8 cellular contexts compared by ENCODE assay signal in genomic region chr6:153130515-153131036, GRCh38. TPM values are rescaled to one million over a fixed set of nuclear protein-coding genes. Genes with fewer than 3 reads are reported as not detected.
DNase-seq lines count a peak whose midpoint lies in the region; ATAC-seq and TF ChIP-seq lines count a peak whose summit lies in the region.

No MANE protein-coding gene starts in this region.

- no peak overlapping the region for H3K9ac ChIP-seq in MM.1S (ENCODE audit: low read length)

- no peaks in the 10 kb centered on the region for H3K27me3 ChIP-seq in MM.1S (replicated peaks; ENCODE audit: insufficient read depth, low read length)

- H3K36me3 ChIP-seq in MM.1S (replicated peaks; ENCODE audit: insufficient read depth, low read length) = no peaks in the 10 kb centered on the region

- no peaks in the 10 kb centered on the region for H4K20me1 ChIP-seq in MM.1S (ENCODE audit: insufficient read depth, low read length)

- H3K9me2 ChIP-seq in MM.1S (replicated peaks; ENCODE audit: insufficient read depth, low read length) = no peaks in the 10 kb centered on the region

- H3K4me2 ChIP-seq in MM.1S (ENCODE audit: low read depth, low read length) = peak overlapping the region; percentile 65; the same call in 1 of the 2 replicates

- no peak overlapping the region for H3K27ac ChIP-seq in MM.1S (ENCODE audit: low read length)

- no peaks in the 10 kb centered on the region for H3K9me3 Mint-ChIP-seq in effector memory CD8-positive, alpha-beta T cell

- H3K4me1 ChIP-seq in MM.1S (ENCODE audit: low read length) = no peaks in the 10 kb centered on the region

- H3K27me3 Mint-ChIP-seq in effector memory CD8-positive, alpha-beta T cell = peaks cover 29 to 38% of the 10 kb centered on the region in 2 donors

- peak overlapping the region; percentile 59 for H3K4me3 ChIP-seq in MM.1S (ENCODE audit: low read length)

- no peak for TF ChIP-seq CTCF in MM.1S (IDR thresholded peaks at IDR 0.05; ENCODE audit: low read length)

- H2AFZ ChIP-seq in MM.1S (ENCODE audit: low read length) = no peak overlapping the region

- H3K4me1 Mint-ChIP-seq in effector memory CD8-positive, alpha-beta T cell (ENCODE audit: low read depth in 2 of 2) = peaks cover 16 to 20% of the 10 kb centered on the region in 2 donors

- H3K27ac Mint-ChIP-seq in effector memory CD8-positive, alpha-beta T cell = no peak overlapping the region

- no peaks in the 10 kb centered on the region for H3K36me3 Mint-ChIP-seq in effector memory CD8-positive, alpha-beta T cell (ENCODE audit: insufficient read depth)

- no peaks in the 10 kb centered on the region for H3F3A ChIP-seq in MM.1S (ENCODE audit: insufficient read depth, low read length)

- ATAC-seq in GM21447 (IDR thresholded peaks at IDR 0.05; ENCODE audit: unreplicated experiment) = peak; percentile 21
- no peak for ATAC-seq in effector memory CD8-positive, alpha-beta T cell (replicated peaks)

- no peaks in the 10 kb centered on the region for H3K79me2 ChIP-seq in MM.1S (ENCODE audit: low read length)

- H3K9me3 ChIP-seq in MM.1S (replicated peaks; ENCODE audit: insufficient read depth, low read length) = no peaks in the 10 kb centered on the region

- peak overlapping the region; percentile 67 to 86 for H3K4me3 Mint-ChIP-seq in effector memory CD8-positive, alpha-beta T cell

- DNase-seq in Daoy (ENCODE audit: low read depth) (peak; percentile 57), MM.1S (no peak), myocyte (ENCODE audit: low read depth) (peak; percentile 33), occipital lobe (lab: John Stamatoyannopoulos, UW) (no peak), amniotic stem cell (lab: John Stamatoyannopoulos, UW) (no peak)
- no peak for DNase-seq in effector memory CD8-positive, alpha-beta T cell
- DNase-seq in stimulated activated CD4-positive, alpha-beta T cell treated with anti-CD3 and anti-CD28 coated beads, Interleukin-2, amount 100 ng/mL, for 48 hours = no peak

RNA-seq across cellular contexts. Expression of gene RGS17, which starts 0.5 kb away (rescaled TPM):
- total RNA-seq in Daoy (2014; rRNA removed; shearing (Covaris generic)) = 8.3 and 8.7 TPM in 2 replicates
- total RNA-seq in myocyte (4.7 and 6.7 TPM in 2 replicates), occipital lobe (119 TPM)
- polyA plus RNA-seq in myocyte (2012) = 0.43 TPM

Comparison
In these comparisons a context has a peak if more than half of its experiments do, and no peak if none do; other contexts are left out.
1. DNase-seq: peak in Daoy (single experiment) and myocyte (single experiment); none in MM.1S (single experiment), effector memory CD8-positive, alpha-beta T cell (0 of 3), stimulated activated CD4-positive, alpha-beta T cell treated with anti-CD3 and anti-CD28 coated beads, Interleukin-2, amount 100 ng/mL, for 48 hours (0 of 2), occipital lobe (single experiment) and amniotic stem cell (single experiment).
2. RNA of gene RGS17, which starts 0.5 kb away (total RNA-seq): 119 TPM in occipital lobe (single experiment); 8.3 to 8.7 TPM in Daoy and 4.7 to 6.7 TPM in myocyte; every median in the first group is over 10 times any median in the second.